ENCODE assay signal across 8 cellular contexts in genomic region chr10:63465293-63466167, GRCh38. TPM values are rescaled to one million over a fixed set of nuclear protein-coding genes. Genes with fewer than 3 reads are reported as not detected.
A peak's percentile ranks its signal among the peaks of the same experiment; 100 is the strongest.
DNase-seq lines count a peak whose midpoint lies in the region; ATAC-seq and TF ChIP-seq lines count a peak whose summit lies in the region.

A gene with protein sequence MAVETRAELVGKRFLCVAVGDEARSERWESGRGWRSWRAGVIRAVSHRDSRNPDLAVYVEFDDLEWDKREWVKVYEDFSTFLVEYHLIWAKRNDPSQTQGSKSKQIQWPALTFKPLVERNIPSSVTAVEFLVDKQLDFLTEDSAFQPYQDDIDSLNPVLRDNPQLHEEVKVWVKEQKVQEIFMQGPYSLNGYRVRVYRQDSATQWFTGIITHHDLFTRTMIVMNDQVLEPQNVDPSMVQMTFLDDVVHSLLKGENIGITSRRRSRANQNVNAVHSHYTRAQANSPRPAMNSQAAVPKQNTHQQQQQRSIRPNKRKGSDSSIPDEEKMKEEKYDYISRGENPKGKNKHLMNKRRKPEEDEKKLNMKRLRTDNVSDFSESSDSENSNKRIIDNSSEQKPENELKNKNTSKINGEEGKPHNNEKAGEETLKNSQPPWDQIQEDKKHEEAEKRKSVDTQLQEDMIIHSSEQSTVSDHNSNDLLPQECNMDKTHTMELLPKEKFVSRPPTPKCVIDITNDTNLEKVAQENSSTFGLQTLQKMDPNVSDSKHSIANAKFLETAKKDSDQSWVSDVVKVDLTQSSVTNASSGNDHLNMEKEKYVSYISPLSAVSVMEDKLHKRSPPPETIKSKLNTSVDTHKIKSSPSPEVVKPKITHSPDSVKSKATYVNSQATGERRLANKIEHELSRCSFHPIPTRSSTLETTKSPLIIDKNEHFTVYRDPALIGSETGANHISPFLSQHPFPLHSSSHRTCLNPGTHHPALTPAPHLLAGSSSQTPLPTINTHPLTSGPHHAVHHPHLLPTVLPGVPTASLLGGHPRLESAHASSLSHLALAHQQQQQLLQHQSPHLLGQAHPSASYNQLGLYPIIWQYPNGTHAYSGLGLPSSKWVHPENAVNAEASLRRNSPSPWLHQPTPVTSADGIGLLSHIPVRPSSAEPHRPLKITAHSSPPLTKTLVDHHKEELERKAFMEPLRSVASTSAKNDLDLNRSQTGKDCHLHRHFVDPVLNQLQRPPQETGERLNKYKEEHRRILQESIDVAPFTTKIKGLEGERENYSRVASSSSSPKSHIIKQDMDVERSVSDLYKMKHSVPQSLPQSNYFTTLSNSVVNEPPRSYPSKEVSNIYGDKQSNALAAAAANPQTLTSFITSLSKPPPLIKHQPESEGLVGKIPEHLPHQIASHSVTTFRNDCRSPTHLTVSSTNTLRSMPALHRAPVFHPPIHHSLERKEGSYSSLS (N-terminal part only) (minus strand): TSS chr10:63465977. CDS start chr10:63465662, 315 bp downstream.

- no peak for TF ChIP-seq CTCF in thoracic aorta (IDR thresholded peaks at IDR 0.05)

- H3K4me1 ChIP-seq in thoracic aorta (ENCODE audit: control insufficient read depth in 1 of 2, low read depth in 2 of 2): peaks cover 13 to 30% of the 10 kb centered on the region in 2 donors

- DNase-seq in Daoy (ENCODE audit: low read depth) (peak; percentile 80), SK-N-MC (ENCODE audit: low read depth, low spot score) (no peak), germinal center (ENCODE audit: low spot score) (peak; percentile 82), nucleus accumbens (lab: John Stamatoyannopoulos, UW) (peak in 54 of 56 donors; percentile 8 to 84 (median 60)), thoracic aorta (ENCODE audit: low spot score) (peak; percentile 13)
- DNase-seq in activated naive CD4-positive, alpha-beta T cell treated with anti-CD3 and anti-CD28 coated beads, Interleukin-2, amount 10 ng/mL, durations not matched to agents 7 days and 5 days: peak; percentile 71

- H3K4me3 Mint-ChIP-seq in IgD-negative memory B cell: peak within 1 kb of the TSS; percentile 88 to 98 (median 96)
- peak within 1 kb of the TSS; percentile 92 for H3K4me3 Mint-ChIP-seq in activated naive CD4-positive, alpha-beta T cell treated with anti-CD3 and anti-CD28 coated beads, Interleukin-2, amount 10 ng/mL, durations not matched to agents 7 days and 5 days

- no peaks in the 10 kb centered on the region for H3K9me3 ChIP-seq in SK-N-MC (ENCODE audit: low read depth, low read length)
- H3K9me3 ChIP-seq in thoracic aorta: no peaks in the 10 kb centered on the region

- no peaks in the 10 kb centered on the region for H3K36me3 Mint-ChIP-seq in IgD-negative memory B cell
- H3K36me3 Mint-ChIP-seq in activated naive CD4-positive, alpha-beta T cell treated with anti-CD3 and anti-CD28 coated beads, Interleukin-2, amount 10 ng/mL, durations not matched to agents 7 days and 5 days: no peaks in the 10 kb centered on the region

- H3K9ac ChIP-seq in SK-N-MC (ENCODE audit: insufficient read length): peak within 1 kb of the TSS; percentile 71

- no peaks in the 10 kb centered on the region for H3K27me3 ChIP-seq in thoracic aorta (replicated peaks; ENCODE audit: insufficient read depth)

- no peaks in the 10 kb centered on the region for H3K27me3 Mint-ChIP-seq in IgD-negative memory B cell
- peaks cover 27% of the 10 kb centered on the region for H3K27me3 Mint-ChIP-seq in activated naive CD4-positive, alpha-beta T cell treated with anti-CD3 and anti-CD28 coated beads, Interleukin-2, amount 10 ng/mL, durations not matched to agents 7 days and 5 days

- ATAC-seq in GM21528 (IDR thresholded peaks at IDR 0.05; ENCODE audit: low FRiP score, unreplicated experiment): peak; percentile 75
- peak; percentile 75 for ATAC-seq in thoracic aorta (ENCODE audit: insufficient number of reproducible peaks, low FRiP score, low read depth)

- peak within 1 kb of the TSS; percentile 51 to 96 (median 90) for H3K27ac Mint-ChIP-seq in IgD-negative memory B cell
- peak within 1 kb of the TSS; percentile 72 for H3K27ac Mint-ChIP-seq in activated naive CD4-positive, alpha-beta T cell treated with anti-CD3 and anti-CD28 coated beads, Interleukin-2, amount 10 ng/mL, durations not matched to agents 7 days and 5 days

- H3K4me3 ChIP-seq in SK-N-MC (peak within 1 kb of the TSS; percentile 84), thoracic aorta (peak within 1 kb of the TSS; percentile 79)

- H3K4me1 Mint-ChIP-seq in IgD-negative memory B cell: peaks cover 10 to 30% (median 22%) of the 10 kb centered on the region in 3 donors
- peaks cover 21% of the 10 kb centered on the region for H3K4me1 Mint-ChIP-seq in activated naive CD4-positive, alpha-beta T cell treated with anti-CD3 and anti-CD28 coated beads, Interleukin-2, amount 10 ng/mL, durations not matched to agents 7 days and 5 days

- no peaks in the 10 kb centered on the region for H3K9me3 Mint-ChIP-seq in IgD-negative memory B cell
- H3K9me3 Mint-ChIP-seq in activated naive CD4-positive, alpha-beta T cell treated with anti-CD3 and anti-CD28 coated beads, Interleukin-2, amount 10 ng/mL, durations not matched to agents 7 days and 5 days: no peaks in the 10 kb centered on the region

- H3K27ac ChIP-seq in SK-N-MC (no peak within 1 kb of the TSS), thoracic aorta (peak within 1 kb of the TSS; percentile 77 to 87)

- no peaks in the 10 kb centered on the region for H3K36me3 ChIP-seq in SK-N-MC (ENCODE audit: insufficient read depth, low read length)
- no peaks in the 10 kb centered on the region for H3K36me3 ChIP-seq in thoracic aorta

- CTCF ChIA-PET in activated naive CD4-positive, alpha-beta T cell treated with anti-CD3 and anti-CD28 coated beads, Interleukin-2, amount 10 ng/mL, durations not matched to agents 7 days and 5 days (lab: Charles Lee): interaction anchor here (1.0 to 1.5 kb wide), 3 partner anchors 16 to 248 kb away, joined by 3 to 5 read pairs (median 4); no protein-coding TSS in a partner anchor

RNA-seq across cellular contexts. Expression of the gene that starts here (rescaled TPM):
- 40.8 and 57.9 TPM in 2 replicates for total RNA-seq in Daoy (2014; rRNA removed; shearing (Covaris generic))
- 107 TPM for polyA plus RNA-seq in IgD-negative memory B cell
- total RNA-seq in thoracic aorta: 100 to 1,000 TPM in 1 of 2 donors, 10 to 100 TPM in 1; 95.2 to 215 TPM
